In the genomic region with DNA sequence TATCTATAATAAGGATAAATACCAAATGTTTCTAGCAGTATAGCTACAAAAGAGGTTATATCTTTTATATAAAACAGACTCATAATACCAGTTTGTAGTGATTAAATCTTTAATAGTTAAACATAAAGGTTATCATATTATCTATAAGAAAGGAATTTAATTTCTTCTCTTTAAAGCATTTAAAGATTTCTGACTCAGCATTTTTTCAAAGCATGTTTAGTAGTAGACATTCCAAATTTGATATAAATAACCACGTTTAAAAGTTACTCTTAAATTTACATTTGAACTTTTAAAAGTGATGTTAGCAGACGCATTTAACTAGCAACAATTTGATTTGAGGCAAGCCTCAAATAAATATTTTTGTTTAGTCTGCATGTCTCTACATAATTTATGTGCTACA, we compare ENCODE assay signal across 16 cellular contexts.
DNase-seq lines count a peak whose midpoint lies in the region; ATAC-seq, FAIRE-seq and TF ChIP-seq lines count a peak whose summit lies in the region.
"Had no signal": no experiment of that assay in that cellular context is flagged by ENCODE, and none has a peak within 500 bp of the region (broad histone marks: within the 10 kb centered on the region; RNA-seq: fewer than 3 reads in every experiment).

No MANE protein-coding gene starts in this region.

- H2AK5ac ChIP-seq in IMR-90 (ENCODE audit: low read depth, low read length) (no peak overlapping the region), H1 (ENCODE audit: low read depth, low read length) (no peak overlapping the region)

- no peak overlapping the region for H2BK5ac ChIP-seq in IMR-90 (ENCODE audit: low read depth, low read length, poor library complexity, severe bottlenecking)
- no peak overlapping the region for H2BK5ac ChIP-seq in H1 (ENCODE audit: low read depth, low read length)

- H4K20me1 ChIP-seq in SK-N-SH (ENCODE audit: insufficient read depth) (no peaks in the 10 kb centered on the region), IMR-90 (ENCODE audit: insufficient read depth, low read length) (no peaks in the 10 kb centered on the region), H1 (replicated peaks in 1 of 2; ENCODE audit: control insufficient read depth in 1 of 2, insufficient read depth in 2 of 2, low read length in 2 of 2) (no peaks in the 10 kb centered on the region)
- H4K20me1 ChIP-seq: BLaER1 treated with 17β-estradiol and CSF1 and Interleukin-3, amounts not matched to agents 10 nM and 100 nM had no signal

- ATAC-seq in SK-N-SH treated with all-trans-retinoic acid at 6 μM for 48 hours (no peak), IMR-90 (ENCODE audit: low read depth) (no peak)
- ATAC-seq: CD8-positive, alpha-beta T cell; GM23338 had no signal

- H3K27ac ChIP-seq in SK-N-SH (ENCODE audit: low read depth in 2 of 2, low read length in 1 of 2) (no peak overlapping the region), IMR-90 (ENCODE audit: insufficient read depth, low read length) (no peak overlapping the region), H1 (ENCODE audit: low read depth, low read length) (no peak overlapping the region), small intestine (ENCODE audit: low read depth in 1 of 2, low read length in 1 of 2) (no peak overlapping the region)
- H3K27ac ChIP-seq: 22Rv1; BLaER1 treated with 17β-estradiol and CSF1 and Interleukin-3, amounts not matched to agents 10 nM and 100 nM had no signal

- no peaks in the 10 kb centered on the region for H3K4me1 ChIP-seq in SK-N-SH (ENCODE audit: control insufficient read depth in 1 of 2, insufficient read depth in 2 of 2, low read depth in 1 of 2, low read length in 1 of 2)
- H3K4me1 ChIP-seq in IMR-90 (ENCODE audit: control insufficient read depth, insufficient read depth, low read length): no peaks in the 10 kb centered on the region
- no peaks in the 10 kb centered on the region for H3K4me1 ChIP-seq in H1 (replicated peaks in 1 of 4; ENCODE audit: control insufficient read depth in 3 of 4, insufficient read depth in 4 of 4, low read length in 3 of 4)
- H3K4me1 ChIP-seq in small intestine (ENCODE audit: control insufficient read depth in 2 of 2, insufficient read depth in 1 of 2, low read depth in 1 of 2, low read length in 1 of 2): no peaks in the 10 kb centered on the region
- H3K4me1 ChIP-seq: BLaER1 treated with 17β-estradiol and CSF1 and Interleukin-3, amounts not matched to agents 10 nM and 100 nM had no signal

- H2BK12ac ChIP-seq in H1 (ENCODE audit: low read depth, low read length): no peak overlapping the region

- TF ChIP-seq CTCF in SK-N-SH (IDR thresholded peaks at IDR 0.05) (no peak), IMR-90 (conservative IDR thresholded peaks at IDR 0.05; ENCODE audit: low read depth, low read length) (no peak), H1 (IDR thresholded peaks at IDR 0.05; ENCODE audit: control extremely low read depth in 1 of 3, insufficient read depth in 1 of 3, low read depth in 1 of 3, low read length in 3 of 3) (no peak), GM10248 (IDR thresholded peaks at IDR 0.05; ENCODE audit: control extremely low read depth, extremely low read depth, low read depth, missing control alignments) (no peak)

- TF ChIP-seq RAD21 in SK-N-SH (IDR thresholded peaks at IDR 0.05; ENCODE audit: low read length): no peak
- TF ChIP-seq RAD21 in IMR-90 (IDR thresholded peaks at IDR 0.05; ENCODE audit: low read length): no peak
- no peak for TF ChIP-seq RAD21 in H1 (IDR thresholded peaks at IDR 0.05 in 1 of 2, conservative IDR thresholded peaks at IDR 0.05 in 1 of 2; ENCODE audit: low read depth in 2 of 2, low read length in 2 of 2)

- H3K23me2 ChIP-seq in H1 (ENCODE audit: low read depth, low read length): no peaks in the 10 kb centered on the region

- 55% methylated on average over 2 of the region's 2 CpGs for WGBS in SK-N-SH (ENCODE audit: low lambda C conversion rate)
- no CpG with 5 or more reads among the region's 2 CpGs for WGBS in IMR-90 (ENCODE audit: extremely low coverage in 2 of 2, insufficient read length in 1 of 2), 2 experiments
- WGBS in H1 (ENCODE audit: extremely low coverage in 1 of 2, insufficient coverage in 1 of 2, insufficient read length in 1 of 2, insufficient replicate concordance in 2 of 2, low coverage in 1 of 2, low lambda C conversion rate in 2 of 2, missing lambda C conversion rate in 1 of 2), 2 experiments: 86% methylated on average over 2 of the region's 2 CpGs; no CpG with 5 or more reads in 1 of the 2 experiments
- 62 to 72% (median 71%) methylated on average over 2 of the region's 2 CpGs for WGBS in small intestine, 3 donors

- H3K4me2 ChIP-seq in SK-N-SH: no peak overlapping the region
- H3K4me2 ChIP-seq in IMR-90 (ENCODE audit: low read depth, low read length): no peak overlapping the region
- H3K4me2 ChIP-seq in H1 (ENCODE audit: insufficient read depth in 1 of 2, low read depth in 2 of 2, low read length in 2 of 2): no peak overlapping the region
- H3K4me2 ChIP-seq: BLaER1 treated with 17β-estradiol and CSF1 and Interleukin-3, amounts not matched to agents 10 nM and 100 nM; GM23338 had no signal

- in situ Hi-C loops in IMR-90 (cut with MboI; ENCODE audit: low sequenced_read_pairs): no loop called here

- no peak overlapping the region for H3K18ac ChIP-seq in IMR-90 (ENCODE audit: low read depth, low read length)
- no peak overlapping the region for H3K18ac ChIP-seq in H1 (ENCODE audit: extremely low read depth, low read length)

- H3K4me3 ChIP-seq in SK-N-SH (ENCODE audit: low read depth in 2 of 2, low read length in 1 of 2) (no peak overlapping the region), IMR-90 (ENCODE audit: insufficient read depth, low read depth, low read length) (no peak overlapping the region), H1 (ENCODE audit: extremely low read depth in 1 of 4, insufficient read depth in 2 of 4, low read depth in 3 of 4, low read length in 4 of 4) (no peak overlapping the region), small intestine (ENCODE audit: low read depth in 1 of 2, low read length in 2 of 2) (no peak overlapping the region)
- H3K4me3 ChIP-seq: BLaER1 treated with 17β-estradiol and CSF1 and Interleukin-3, amounts not matched to agents 10 nM and 100 nM; GM23338 had no signal

- H3K79me1 ChIP-seq in IMR-90 (ENCODE audit: low read depth in 1 of 2, low read length in 2 of 2) (no peaks in the 10 kb centered on the region), H1 (ENCODE audit: low read depth, low read length) (no peaks in the 10 kb centered on the region)

- H3K36me3 ChIP-seq in SK-N-SH (replicated peaks in 1 of 2; ENCODE audit: control insufficient read depth in 1 of 2, insufficient read depth in 2 of 2, low read length in 1 of 2) (no peaks in the 10 kb centered on the region), IMR-90 (ENCODE audit: control insufficient read depth, insufficient read depth, low read length) (no peaks in the 10 kb centered on the region), H1 (ENCODE audit: control insufficient read depth in 2 of 4, insufficient read depth in 4 of 4, low read length in 3 of 4) (no peaks in the 10 kb centered on the region), small intestine (ENCODE audit: control insufficient read depth in 2 of 2, insufficient read depth in 2 of 2, low read length in 2 of 2) (no peaks in the 10 kb centered on the region)
- H3K36me3 ChIP-seq: BLaER1 treated with 17β-estradiol and CSF1 and Interleukin-3, amounts not matched to agents 10 nM and 100 nM had no signal

- H2BK15ac ChIP-seq in IMR-90 (ENCODE audit: low read depth, low read length): no peak overlapping the region
- H2BK15ac ChIP-seq in H1 (ENCODE audit: low read length): no peak overlapping the region

- H2AFZ ChIP-seq in SK-N-SH (ENCODE audit: low read depth) (no peak overlapping the region), IMR-90 (replicated peaks; ENCODE audit: low read length, poor library complexity) (no peak overlapping the region), H1 (ENCODE audit: low read length) (no peak overlapping the region)
- H2AFZ ChIP-seq: GM23338 had no signal

- H3K9ac ChIP-seq in SK-N-SH (no peak overlapping the region), IMR-90 (ENCODE audit: low read depth, low read length) (no peak overlapping the region), H1 (replicated peaks in 1 of 4; ENCODE audit: extremely low read depth in 1 of 4, low read depth in 3 of 4, low read length in 3 of 4) (no peak overlapping the region)
- H3K9ac ChIP-seq: BLaER1 treated with 17β-estradiol and CSF1 and Interleukin-3, amounts not matched to agents 10 nM and 100 nM had no signal

- no peaks in the 10 kb centered on the region for H3K9me1 ChIP-seq in IMR-90 (ENCODE audit: insufficient read depth, low read length)

- H3K9me3 ChIP-seq in SK-N-SH (no peaks in the 10 kb centered on the region), IMR-90 (ENCODE audit: control insufficient read depth, insufficient read depth, low read length) (no peaks in the 10 kb centered on the region), H1 (ENCODE audit: insufficient read depth in 2 of 2, low read depth in 1 of 2, low read length in 1 of 2) (no peaks in the 10 kb centered on the region), small intestine (ENCODE audit: control insufficient read depth, low read depth) (no peaks in the 10 kb centered on the region)

- no peak overlapping the region for H2AK9ac ChIP-seq in IMR-90 (replicated peaks; ENCODE audit: low read depth, low read length, poor library complexity)

- H4K91ac ChIP-seq in IMR-90 (ENCODE audit: insufficient read depth, low read depth, low read length) (no peak overlapping the region), H1 (replicated peaks; ENCODE audit: insufficient read length, low read length) (no peak overlapping the region)

- POLR2A ChIA-PET in SK-N-SH (lab: Yijun Ruan, JAX) (no interaction called here), IMR-90 (lab: Charles Lee; ENCODE audit: unreplicated experiment) (no interaction called here), H1 (lab: Charles Lee; ENCODE audit: partially characterized antibody) (no interaction called here), GM10248 (lab: Yijun Ruan, JAX) (no interaction called here)

- no peaks in the 10 kb centered on the region for H3K79me2 ChIP-seq in SK-N-SH (ENCODE audit: insufficient read depth)
- H3K79me2 ChIP-seq in H1 (ENCODE audit: control insufficient read depth in 1 of 2, insufficient read depth in 2 of 2, low read length in 2 of 2): no peaks in the 10 kb centered on the region

- no peaks in the 10 kb centered on the region for H3K9me2 ChIP-seq in SK-N-SH

- DNase-seq in SK-N-SH: no peak
- no peak for DNase-seq in IMR-90
- DNase-seq in H1 (ENCODE audit: low read depth in 1 of 2, low spot score in 2 of 2): no peak
- DNase-seq in small intestine: no peak
- no peak for DNase-seq in Kasumi-1 (lab: John Stamatoyannopoulos, UW)
- no peak for DNase-seq in GM10248 (ENCODE audit: extremely low spot score)
- no peak for DNase-seq in amygdala (lab: John Stamatoyannopoulos, UW)
- DNase-seq: Calu3; CD8-positive, alpha-beta T cell; DMS79 treated with DMSO at 0.1 percent for 48 hours; H9 had no signal

- TF ChIP-seq POLR2A in IMR-90 (IDR thresholded peaks at IDR 0.05; ENCODE audit: low read depth, low read length): no peak
- no peak for TF ChIP-seq POLR2A in H1 (IDR thresholded peaks at IDR 0.05; ENCODE audit: control extremely low read depth in 1 of 2, low read depth in 2 of 2, low read length in 2 of 2)

- no TSS peak for BruUV-seq in IMR-90 (replicated peaks; lab: Mats Ljungman, UMichigan)

- H3K23ac ChIP-seq in IMR-90 (ENCODE audit: low read depth, low read length) (no peak overlapping the region), H1 (ENCODE audit: insufficient read length) (no peak overlapping the region)

- CTCF ChIA-PET in SK-N-SH (lab: Yijun Ruan, JAX) (no interaction called here), IMR-90 (lab: Yijun Ruan, JAX) (no interaction called here), H1 (lab: Charles Lee; ENCODE audit: partially characterized antibody) (no interaction called here), GM10248 (lab: Yijun Ruan, JAX) (no interaction called here)

- no peak overlapping the region for H4K8ac ChIP-seq in IMR-90 (ENCODE audit: low read depth in 2 of 2, low read length in 2 of 2)
- no peak overlapping the region for H4K8ac ChIP-seq in H1 (ENCODE audit: extremely low read depth, insufficient read depth, low read length)

- no peak overlapping the region for H3K56ac ChIP-seq in IMR-90 (ENCODE audit: extremely low read depth, insufficient read depth, low read length)
- H3K56ac ChIP-seq in H1 (replicated peaks; ENCODE audit: insufficient read length, low read depth, low read length): no peak overlapping the region

- H3F3A ChIP-seq in SK-N-SH (replicated peaks; ENCODE audit: insufficient read depth): no peaks in the 10 kb centered on the region

- dilution Hi-C loops in IMR-90 (cut with HindIII; ENCODE audit: low sequenced_read_pairs, unreplicated experiment): no loop called here

- H2BK120ac ChIP-seq in IMR-90 (ENCODE audit: low read depth, low read length) (no peak overlapping the region), H1 (replicated peaks; ENCODE audit: low read depth, low read length) (no peak overlapping the region)

- H4K5ac ChIP-seq in IMR-90 (ENCODE audit: low read depth, low read length): no peak overlapping the region
- H4K5ac ChIP-seq in H1 (ENCODE audit: insufficient read length, low read depth, low read length): no peak overlapping the region

- TF ChIP-seq EP300 in SK-N-SH (IDR thresholded peaks at IDR 0.05; ENCODE audit: borderline replicate concordance in 1 of 2, low read depth in 1 of 2, low read length in 1 of 2) (no peak), H1 (IDR thresholded peaks at IDR 0.05; ENCODE audit: borderline replicate concordance in 1 of 2, low read depth in 2 of 2, low read length in 2 of 2) (no peak)

- H2BK20ac ChIP-seq in IMR-90 (ENCODE audit: low read depth, low read length): no peak overlapping the region
- no peak overlapping the region for H2BK20ac ChIP-seq in H1 (ENCODE audit: low read length)

- H3K4ac ChIP-seq in IMR-90 (ENCODE audit: low read depth, low read length): no peak overlapping the region
- H3K4ac ChIP-seq in H1 (replicated peaks; ENCODE audit: insufficient read length, low read depth, low read length): no peak overlapping the region

- intact Hi-C loops in IMR-90 (cut with micrococcal nuclease): no loop called here

- no peaks in the 10 kb centered on the region for H3K27me3 ChIP-seq in SK-N-SH (ENCODE audit: insufficient read depth)
- H3K27me3 ChIP-seq in IMR-90 (ENCODE audit: control insufficient read depth, insufficient read depth, low read length): no peaks in the 10 kb centered on the region
- H3K27me3 ChIP-seq in H1 (replicated peaks in 1 of 4; ENCODE audit: control insufficient read depth in 3 of 4, extremely low read depth in 1 of 4, insufficient read depth in 3 of 4, low read length in 3 of 4): no peaks in the 10 kb centered on the region
- H3K27me3 ChIP-seq in small intestine (ENCODE audit: control insufficient read depth in 2 of 2, insufficient read depth in 2 of 2, low read length in 2 of 2): no peaks in the 10 kb centered on the region
- H3K27me3 ChIP-seq: BLaER1 treated with 17β-estradiol and CSF1 and Interleukin-3, amounts not matched to agents 10 nM and 100 nM had no signal

- H3K14ac ChIP-seq in IMR-90 (replicated peaks; ENCODE audit: low read depth, low read length) (no peak overlapping the region), H1 (ENCODE audit: insufficient read length) (no peak overlapping the region)

- no peak for FAIRE-seq in H1 (lab: Jason Lieb, UNC)
- FAIRE-seq in small intestine (lab: Jason Lieb, UNC): peak; percentile 19
- FAIRE-seq: GM12891 had no signal
